Comparison of ENCODE assay signal across 11 cellular contexts in genomic region chr10:69320521-69320920, GRCh38. TPM values are rescaled to one million over a fixed set of nuclear protein-coding genes. Genes with fewer than 3 reads are reported as not detected.
DNase-seq lines count a peak whose midpoint lies in the region; ATAC-seq and TF ChIP-seq lines count a peak whose summit lies in the region.
"Had no signal": no experiment of that assay in that cellular context is flagged by ENCODE, and none has a peak within 500 bp of the region (broad histone marks: within the 10 kb centered on the region; RNA-seq: fewer than 3 reads in every experiment).

No MANE protein-coding gene starts in this region.

- H3K9ac ChIP-seq in BLaER1 (no peak overlapping the region; the same call in 1 of the 2 replicates), HUES64 (ENCODE audit: low read depth, low read length) (no peak overlapping the region)

- H3K4me3 ChIP-seq in BLaER1 (peak overlapping the region; percentile 88; the same call in 1 of the 2 replicates), HUES64 (ENCODE audit: low read length) (peak overlapping the region; percentile 97)

- 92% methylated on average over 3 of the region's 3 CpGs for WGBS in HUES64

- H3K27me3 ChIP-seq in BLaER1 (no peaks in the 10 kb centered on the region), HUES64 (ENCODE audit: insufficient read depth, low read length) (no peaks in the 10 kb centered on the region)

- H3K27me3 Mint-ChIP-seq in chondrocyte (ENCODE audit: low read depth) (no peaks in the 10 kb centered on the region), nephron (ENCODE audit: low read depth) (no peaks in the 10 kb centered on the region)

- H3K4me1 Mint-ChIP-seq in chondrocyte (ENCODE audit: low read depth) (peaks cover 47% of the 10 kb centered on the region), nephron (peaks cover 29% of the 10 kb centered on the region)

- H3K4me1 ChIP-seq in BLaER1 (peaks cover 40% of the 10 kb centered on the region), HUES64 (ENCODE audit: insufficient read depth, low read length) (peaks cover 41% of the 10 kb centered on the region)

- H3K27ac ChIP-seq in BLaER1 = no peak overlapping the region
- H3K27ac ChIP-seq in HUES64 (ENCODE audit: low read depth, low read length) = no peak overlapping the region

- H3K9me3 Mint-ChIP-seq in chondrocyte (ENCODE audit: low read depth) (no peaks in the 10 kb centered on the region), nephron (no peaks in the 10 kb centered on the region)

- no peaks in the 10 kb centered on the region for H3K36me3 Mint-ChIP-seq in chondrocyte (ENCODE audit: low read depth)
- no peaks in the 10 kb centered on the region for H3K36me3 Mint-ChIP-seq in nephron (ENCODE audit: low read depth)

- ATAC-seq in HG03442 (IDR thresholded peaks at IDR 0.05; ENCODE audit: unreplicated experiment) = no peak
- ATAC-seq in HG03108 (IDR thresholded peaks at IDR 0.05; ENCODE audit: unreplicated experiment) = no peak
- ATAC-seq: left lobe of liver had no signal

- H4K20me1 ChIP-seq in BLaER1 = peaks cover 45% of the 10 kb centered on the region

- TF ChIP-seq CTCF in chondrocyte (IDR thresholded peaks at IDR 0.05) = no peak
- no peak for TF ChIP-seq CTCF in nephron (IDR thresholded peaks at IDR 0.05; ENCODE audit: unreplicated experiment in 3 of 3)

- H3K9me3 ChIP-seq in BLaER1 = no peaks in the 10 kb centered on the region
- no peaks in the 10 kb centered on the region for H3K9me3 ChIP-seq in HUES64 (ENCODE audit: insufficient read depth, low read depth, low read length)

- peak overlapping the region; percentile 88 for H3K4me2 ChIP-seq in BLaER1

- peaks cover 6% of the 10 kb centered on the region; the same call in 1 of the 2 replicates for H3K36me3 ChIP-seq in BLaER1
- peaks cover 2% of the 10 kb centered on the region; the same call in 1 of the 2 replicates for H3K36me3 ChIP-seq in HUES64 (ENCODE audit: insufficient read depth, low read length)

- no peak for DNase-seq in chondrocyte (ENCODE audit: low spot score)
- no peak for DNase-seq in NCI-H2227 treated with DMSO at 0.1 percent for 48 hours (lab: John Stamatoyannopoulos, UW)
- DNase-seq in NCI-H2196 (lab: John Stamatoyannopoulos, UW; ENCODE audit: unreplicated experiment) = no peak
- DNase-seq: central memory CD4-positive, alpha-beta T cell; SW 1271 had no signal

- peak overlapping the region; percentile 88 for H3K27ac Mint-ChIP-seq in chondrocyte (ENCODE audit: unreplicated experiment)
- H3K27ac Mint-ChIP-seq in nephron = no peak overlapping the region

- H3K4me3 Mint-ChIP-seq in chondrocyte (ENCODE audit: unreplicated experiment) = peak overlapping the region; percentile 96
- H3K4me3 Mint-ChIP-seq in nephron = peak overlapping the region; percentile 93 to 97 (median 96)

RNA-seq across cellular contexts. Expression of gene HK1, which starts 42.2 kb away (rescaled TPM):
- polyA plus RNA-seq in HUES64 (2013, experiment 1 of 2) = 92.2 TPM
- 96.4 TPM for polyA plus RNA-seq in HUES64 (2013, experiment 2 of 2)
- 95.5 to 110 TPM (median 103 TPM) in 3 replicates for total RNA-seq in chondrocyte
